Comparison of ENCODE assay signal across 1 cellular context in the genomic region with DNA sequence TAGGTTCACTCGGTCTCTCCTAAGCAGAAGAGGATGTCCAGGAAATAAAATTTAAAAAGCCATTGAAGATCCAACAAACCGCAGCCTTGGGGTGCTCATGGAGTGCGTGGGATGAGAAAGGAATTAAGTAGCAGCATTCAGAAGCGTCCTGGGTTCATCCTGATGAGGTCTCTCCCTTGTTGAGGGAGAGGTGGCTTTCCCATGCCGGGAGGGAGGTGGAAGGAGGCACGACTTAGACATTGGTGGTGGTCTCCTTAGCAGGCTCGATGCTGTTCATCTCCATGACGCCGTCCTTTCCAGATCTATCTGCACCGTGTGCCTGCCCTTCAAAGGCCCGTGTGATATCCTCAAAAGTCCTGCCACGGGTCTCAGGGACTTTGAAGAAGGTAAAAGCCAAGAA.
TF ChIP-seq lines count a peak whose summit lies in the region.

No MANE protein-coding gene starts in this region.

TF ChIP-seq in K562, 482 proteins besides CTCF, POLR2A, EP300 and RAD21:
- TF ChIP-seq RBFOX2 (IDR thresholded peaks at IDR 0.05; ENCODE audit: low read depth, low read length) (peak; percentile 31; the same call in 1 of the 2 replicates), POLR2AphosphoS5 (IDR thresholded peaks at IDR 0.05; ENCODE audit: control insufficient read depth, insufficient read depth, low read depth, low read length) (0 out of 2 replicates have a peak, but pooled peaks have one; percentile 12)
